ENCODE assay signal across 12 cellular contexts in the genomic region with DNA sequence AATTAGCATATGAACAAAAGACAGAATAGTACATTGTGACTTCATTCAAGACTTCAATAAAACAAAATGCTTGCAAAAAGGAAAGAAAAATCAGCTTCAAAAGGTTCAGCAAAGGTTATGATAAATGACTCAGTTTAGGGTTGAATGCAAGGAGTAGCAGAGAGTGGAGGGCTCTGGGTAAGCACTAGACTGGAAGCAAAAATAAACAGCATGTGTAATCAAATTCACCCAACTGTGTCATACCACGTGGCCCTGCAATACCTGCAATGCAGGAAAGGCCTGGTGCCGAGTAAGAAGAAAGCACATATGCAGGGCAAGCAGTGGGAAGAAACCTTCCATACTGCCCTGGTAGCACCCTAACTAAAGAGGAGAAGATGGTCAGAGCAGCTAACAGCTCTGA.
DNase-seq lines count a peak whose midpoint lies in the region; ATAC-seq, FAIRE-seq and TF ChIP-seq lines count a peak whose summit lies in the region.
"Had no signal": no experiment of that assay in that cellular context is flagged by ENCODE, and none has a peak within 500 bp of the region (broad histone marks: within the 10 kb centered on the region; RNA-seq: fewer than 3 reads in every experiment).

No MANE protein-coding gene starts in this region.

- H3K27ac ChIP-seq in liver (ENCODE audit: low read depth in 1 of 2, low read length in 2 of 2) (peak overlapping the region in 1 of 2 donors; percentile 54), HepG2 (ENCODE audit: extremely low read length, insufficient read depth, low read length) (no peak overlapping the region), OCI-LY7 (ENCODE audit: low read depth, low read length, poor library complexity, severe bottlenecking) (no peak overlapping the region)
- H3K27ac ChIP-seq in naive thymus-derived CD4-positive, alpha-beta T cell (ENCODE audit: low read depth, low read length): no peak overlapping the region
- H3K27ac ChIP-seq: C4-2B, heart left ventricle had no signal

- WGBS in liver: 22% methylated on average over 2 of the region's 2 CpGs
- WGBS in HepG2 (ENCODE audit: low lambda C conversion rate): 77% methylated on average over 2 of the region's 2 CpGs

- no peak for TF ChIP-seq POLR2A in HepG2 (IDR thresholded peaks at IDR 0.05; ENCODE audit: insufficient read depth in 1 of 2, low read depth in 2 of 2, low read length in 2 of 2)

- H3K9me3 ChIP-seq in liver (ENCODE audit: control insufficient read depth in 4 of 4, low read length in 3 of 4) (no peaks in the 10 kb centered on the region), HepG2 (ENCODE audit: low read length) (no peaks in the 10 kb centered on the region), OCI-LY7 (ENCODE audit: low read length) (no peaks in the 10 kb centered on the region)
- H3K9me3 ChIP-seq in naive thymus-derived CD4-positive, alpha-beta T cell (ENCODE audit: control insufficient read depth in 2 of 3, low read length in 3 of 3): no peaks in the 10 kb centered on the region

- H3K4me3 ChIP-seq in liver (ENCODE audit: low read depth in 1 of 3, low read length in 3 of 3) (no peak overlapping the region), HepG2 (replicated peaks in 1 of 3; ENCODE audit: insufficient read depth in 1 of 3, low read depth in 2 of 3, low read length in 3 of 3) (no peak overlapping the region), OCI-LY7 (ENCODE audit: low read depth, low read length, poor library complexity, severe bottlenecking) (no peak overlapping the region)
- H3K4me3 ChIP-seq in naive thymus-derived CD4-positive, alpha-beta T cell (ENCODE audit: low read length): no peak overlapping the region
- H3K4me3 ChIP-seq: heart left ventricle had no signal

- H3K4me2 ChIP-seq in HepG2 (ENCODE audit: low read depth, low read length) (no peak overlapping the region), OCI-LY7 (ENCODE audit: low read length) (peak overlapping the region; percentile 23; the same call in 1 of the 2 replicates)

- TF ChIP-seq RAD21 in liver (IDR thresholded peaks at IDR 0.05) (no peak), HepG2 (CRISPR knock-in tag; IDR thresholded peaks at IDR 0.05) (no peak)

- FAIRE-seq in HepG2 (lab: Jason Lieb, UNC): no peak

- no peak overlapping the region for H2AFZ ChIP-seq in HepG2 (ENCODE audit: low read length)
- no peak overlapping the region for H2AFZ ChIP-seq in OCI-LY7 (ENCODE audit: low read length)

- peaks cover 0 to 2% (median 0%) of the 10 kb centered on the region in 4 donors for H3K27me3 ChIP-seq in liver (ENCODE audit: control insufficient read depth in 4 of 4, insufficient read depth in 4 of 4, low read length in 3 of 4)
- no peaks in the 10 kb centered on the region for H3K27me3 ChIP-seq in HepG2 (ENCODE audit: control insufficient read depth in 1 of 2, insufficient read depth in 2 of 2, low read length in 2 of 2)
- no peaks in the 10 kb centered on the region for H3K27me3 ChIP-seq in naive thymus-derived CD4-positive, alpha-beta T cell (ENCODE audit: control insufficient read depth in 2 of 2, insufficient read depth in 2 of 2, low read length in 2 of 2)
- H3K27me3 ChIP-seq: heart left ventricle had no signal

- peaks cover 4% of the 10 kb centered on the region for H3K36me3 Mint-ChIP-seq in activated CD8-positive, alpha-beta memory T cell treated with anti-CD3 and anti-CD28 coated beads, Interleukin-2, amount 10 ng/mL, durations not matched to agents 7 days and 5 days
- H3K36me3 Mint-ChIP-seq in naive thymus-derived CD4-positive, alpha-beta T cell: peaks cover 3 to 18% (median 7%) of the 10 kb centered on the region in 5 donors
- H3K36me3 Mint-ChIP-seq: natural killer cell treated with Interleukin-12 subunit alpha and Interleukin-12 subunit beta and Interleukin-15 and Interleukin-18, amount 100 ng/mL, for 72 hours had no signal

- intact Hi-C loops in HepG2 (cut with micrococcal nuclease; ENCODE audit: unreplicated experiment) (no loop called here), OCI-LY7 (cut with micrococcal nuclease; ENCODE audit: unreplicated experiment) (no loop called here)
- intact Hi-C loops in naive thymus-derived CD4-positive, alpha-beta T cell (cut with micrococcal nuclease): no loop called here

- in situ Hi-C loops in HepG2 (cut with HindIII; ENCODE audit: extremely low pct_ligation_motif_present, low pct_unique_long_range_greater_than_20kb): no loop called here

- H3K36me3 ChIP-seq in liver (ENCODE audit: control insufficient read depth in 4 of 4, insufficient read depth in 3 of 4, low read depth in 1 of 4, low read length in 3 of 4) (no peaks in the 10 kb centered on the region), HepG2 (replicated peaks in 1 of 2; ENCODE audit: control insufficient read depth in 1 of 2, insufficient read depth in 2 of 2, low read length in 2 of 2) (no peaks in the 10 kb centered on the region), OCI-LY7 (ENCODE audit: insufficient read depth, low read length) (no peaks in the 10 kb centered on the region)
- no peaks in the 10 kb centered on the region for H3K36me3 ChIP-seq in naive thymus-derived CD4-positive, alpha-beta T cell (ENCODE audit: control insufficient read depth in 2 of 3, insufficient read depth in 3 of 3, low read length in 3 of 3)
- H3K36me3 ChIP-seq: heart left ventricle had no signal

- no peak overlapping the region for H3K27ac Mint-ChIP-seq in activated CD8-positive, alpha-beta memory T cell treated with anti-CD3 and anti-CD28 coated beads, Interleukin-2, amount 10 ng/mL, durations not matched to agents 7 days and 5 days
- peak overlapping the region in 1 of 9 donors; percentile 6 for H3K27ac Mint-ChIP-seq in naive thymus-derived CD4-positive, alpha-beta T cell
- H3K27ac Mint-ChIP-seq: activated CD4-positive, alpha-beta T cell treated with anti-CD3 and anti-CD28 coated beads, Interleukin-2, amount 10 ng/mL, durations not matched to agents 24 days and 14 days; natural killer cell treated with Interleukin-12 subunit alpha and Interleukin-12 subunit beta and Interleukin-15 and Interleukin-18, amount 100 ng/mL, for 72 hours had no signal

- H3K79me2 ChIP-seq in HepG2 (ENCODE audit: insufficient read depth, low read length) (no peaks in the 10 kb centered on the region), OCI-LY7 (ENCODE audit: insufficient read depth, low read depth, low read length) (no peaks in the 10 kb centered on the region)

- no peaks in the 10 kb centered on the region for H3K9me3 Mint-ChIP-seq in activated CD8-positive, alpha-beta memory T cell treated with anti-CD3 and anti-CD28 coated beads, Interleukin-2, amount 10 ng/mL, durations not matched to agents 7 days and 5 days (ENCODE audit: low read depth)
- H3K9me3 Mint-ChIP-seq in naive thymus-derived CD4-positive, alpha-beta T cell: peaks cover 0 to 9% (median 3%) of the 10 kb centered on the region in 11 donors
- H3K9me3 Mint-ChIP-seq: natural killer cell treated with Interleukin-12 subunit alpha and Interleukin-12 subunit beta and Interleukin-15 and Interleukin-18, amount 100 ng/mL, for 72 hours had no signal

- H4K20me1 ChIP-seq in HepG2 (ENCODE audit: insufficient read depth, low read length) (no peaks in the 10 kb centered on the region), OCI-LY7 (ENCODE audit: insufficient read depth, low read length) (no peaks in the 10 kb centered on the region)

- CTCF ChIA-PET in HepG2 (lab: Yijun Ruan, JAX; ENCODE audit: low intra/inter-chr PET ratio, low total read pairs): no interaction called here
- CTCF ChIA-PET in OCI-LY7 (lab: Charles Lee; ENCODE audit: unreplicated experiment): no interaction called here
- CTCF ChIA-PET in activated CD8-positive, alpha-beta memory T cell treated with anti-CD3 and anti-CD28 coated beads, Interleukin-2, amount 10 ng/mL, durations not matched to agents 7 days and 5 days (lab: Charles Lee): no interaction called here
- CTCF ChIA-PET in naive thymus-derived CD4-positive, alpha-beta T cell (lab: Charles Lee): no interaction called here

- ATAC-seq in HepG2 (no peak), HG02798 (IDR thresholded peaks at IDR 0.05; ENCODE audit: poor library complexity, unreplicated experiment) (peak; percentile 60)
- ATAC-seq in activated CD8-positive, alpha-beta memory T cell treated with anti-CD3 and anti-CD28 coated beads, Interleukin-2, amount 10 ng/mL, durations not matched to agents 7 days and 5 days: no peak
- ATAC-seq in naive thymus-derived CD4-positive, alpha-beta T cell: no peak
- ATAC-seq: heart left ventricle; natural killer cell treated with Interleukin-12 subunit alpha and Interleukin-12 subunit beta and Interleukin-15 and Interleukin-18, amount 100 ng/mL, for 72 hours had no signal

- POLR2A ChIA-PET in HepG2 (lab: Yijun Ruan, JAX): no interaction called here
- POLR2A ChIA-PET in OCI-LY7 (lab: Charles Lee): interaction anchor here (0.9 to 1.3 kb wide), 2 partner anchors 16 to 89 kb away, joined by 3 to 4 read pairs; partner anchors contain the start of gene ATP11C
- POLR2A ChIA-PET in naive thymus-derived CD4-positive, alpha-beta T cell (lab: Charles Lee): no interaction called here

- H3K4me1 ChIP-seq in liver (ENCODE audit: control insufficient read depth in 4 of 4, insufficient read depth in 4 of 4, low read length in 3 of 4): peaks cover 0 to 4% (median 3%) of the 10 kb centered on the region in 4 donors
- no peaks in the 10 kb centered on the region for H3K4me1 ChIP-seq in HepG2 (ENCODE audit: insufficient read depth, low read length)
- peaks cover 12% of the 10 kb centered on the region for H3K4me1 ChIP-seq in OCI-LY7 (ENCODE audit: insufficient read depth, low read length, poor library complexity, severe bottlenecking)
- H3K4me1 ChIP-seq in naive thymus-derived CD4-positive, alpha-beta T cell (ENCODE audit: control insufficient read depth in 2 of 2, insufficient read depth in 2 of 2, low read length in 2 of 2): no peaks in the 10 kb centered on the region

- no peaks in the 10 kb centered on the region for H3K9me2 ChIP-seq in OCI-LY7 (ENCODE audit: insufficient read depth, low read length)

- H3K4me1 Mint-ChIP-seq in activated CD8-positive, alpha-beta memory T cell treated with anti-CD3 and anti-CD28 coated beads, Interleukin-2, amount 10 ng/mL, durations not matched to agents 7 days and 5 days: no peaks in the 10 kb centered on the region
- H3K4me1 Mint-ChIP-seq in naive thymus-derived CD4-positive, alpha-beta T cell: peaks cover 0 to 19% (median 4%) of the 10 kb centered on the region in 7 donors

- no peak for DNase-seq in HepG2 (ENCODE audit: low spot score)
- peak; percentile 3 for DNase-seq in OCI-LY7 (ENCODE audit: low spot score)
- DNase-seq in activated CD8-positive, alpha-beta memory T cell treated with anti-CD3 and anti-CD28 coated beads, Interleukin-2, amount 10 ng/mL, durations not matched to agents 7 days and 5 days: no peak
- DNase-seq in putamen (ENCODE audit: low spot score): no peak
- DNase-seq in hypothalamus (lab: John Stamatoyannopoulos, UW): no peak
- no peak for DNase-seq in naive thymus-derived CD4-positive, alpha-beta T cell
- DNase-seq: activated CD4-positive, alpha-beta T cell treated with anti-CD3 and anti-CD28 coated beads, Interleukin-2, amount 10 ng/mL, durations not matched to agents 24 days and 14 days; heart left ventricle had no signal

- H3K9ac ChIP-seq in liver (ENCODE audit: low read depth in 1 of 2, low read length in 2 of 2): no peak overlapping the region
- H3K9ac ChIP-seq in HepG2 (ENCODE audit: insufficient read depth, low read depth, low read length): no peak overlapping the region

- TF ChIP-seq EP300 in HepG2 (IDR thresholded peaks at IDR 0.05; ENCODE audit: low read depth in 2 of 2, low read length in 2 of 2) (no peak), HepG2 (CRISPR knock-in tag; IDR thresholded peaks at IDR 0.05; ENCODE audit: borderline replicate concordance) (no peak)

- BruUV-seq in HepG2 (replicated peaks; lab: Mats Ljungman, UMichigan): no TSS peak
- no TSS peak for BruUV-seq in OCI-LY7 (replicated peaks; lab: Mats Ljungman, UMichigan)

- H3K4me3 Mint-ChIP-seq in activated CD8-positive, alpha-beta memory T cell treated with anti-CD3 and anti-CD28 coated beads, Interleukin-2, amount 10 ng/mL, durations not matched to agents 7 days and 5 days: no peak overlapping the region
- no peak overlapping the region for H3K4me3 Mint-ChIP-seq in naive thymus-derived CD4-positive, alpha-beta T cell
- H3K4me3 Mint-ChIP-seq: activated CD4-positive, alpha-beta T cell treated with anti-CD3 and anti-CD28 coated beads, Interleukin-2, amount 10 ng/mL, durations not matched to agents 24 days and 14 days; natural killer cell treated with Interleukin-12 subunit alpha and Interleukin-12 subunit beta and Interleukin-15 and Interleukin-18, amount 100 ng/mL, for 72 hours had no signal

- H3K27me3 Mint-ChIP-seq in activated CD8-positive, alpha-beta memory T cell treated with anti-CD3 and anti-CD28 coated beads, Interleukin-2, amount 10 ng/mL, durations not matched to agents 7 days and 5 days: no peaks in the 10 kb centered on the region
- no peaks in the 10 kb centered on the region for H3K27me3 Mint-ChIP-seq in naive thymus-derived CD4-positive, alpha-beta T cell
- H3K27me3 Mint-ChIP-seq: activated CD4-positive, alpha-beta T cell treated with anti-CD3 and anti-CD28 coated beads, Interleukin-2, amount 10 ng/mL, durations not matched to agents 24 days and 14 days had no signal

- TF ChIP-seq CTCF in liver (IDR thresholded peaks at IDR 0.05; ENCODE audit: low read depth, low read length, missing input control): no peak
- no peak for TF ChIP-seq CTCF in HepG2 (CRISPR knock-in tag; IDR thresholded peaks at IDR 0.05)
- no peak for TF ChIP-seq CTCF in OCI-LY7 (conservative IDR thresholded peaks at IDR 0.05; ENCODE audit: low read length)
